In the genomic region with DNA sequence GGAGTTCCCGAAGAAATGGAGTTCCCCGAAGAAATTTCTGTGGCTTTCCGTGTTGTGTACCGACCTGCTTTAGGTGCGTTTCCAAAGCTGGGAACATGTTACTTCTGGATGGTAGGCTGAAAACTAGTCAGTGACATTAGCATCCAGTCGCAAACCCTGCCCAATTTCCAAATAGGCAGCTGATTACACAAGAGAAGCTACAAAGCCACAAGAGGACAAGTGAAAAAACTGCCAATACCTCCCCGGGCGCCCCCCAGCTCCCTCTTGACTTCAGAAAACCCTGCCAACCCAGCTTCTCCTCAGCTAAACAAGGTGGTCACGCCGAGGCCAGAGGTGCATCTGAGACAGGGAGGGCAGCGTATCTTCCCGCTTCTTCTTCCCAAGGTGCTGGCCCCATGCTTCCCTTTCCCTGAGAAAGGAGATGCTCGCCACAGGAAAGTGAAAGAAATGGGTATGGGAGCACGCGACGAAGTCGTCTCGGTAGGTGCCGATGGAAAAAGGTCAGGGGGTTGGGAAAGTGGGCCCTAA, we compare ENCODE assay signal across 8 cellular contexts. TPM values are rescaled to one million over a fixed set of nuclear protein-coding genes. Genes with fewer than 3 reads are reported as not detected.
DNase-seq lines count a peak whose midpoint lies in the region; ATAC-seq and TF ChIP-seq lines count a peak whose summit lies in the region.

No MANE protein-coding gene starts in this region.

- TF ChIP-seq CTCF in OCI-LY1 (IDR thresholded peaks at IDR 0.05; ENCODE audit: low read length) (no peak), mammary epithelial cell (conservative IDR thresholded peaks at IDR 0.05 in 1 of 2, IDR thresholded peaks at IDR 0.05 in 1 of 2; ENCODE audit: extremely low read depth in 1 of 2, insufficient read depth in 1 of 2, low read depth in 1 of 2, low read length in 2 of 2) (no peak), suprapubic skin (IDR thresholded peaks at IDR 0.05) (no peak)

- H3K9ac ChIP-seq in BLaER1 treated with 17β-estradiol and CSF1 and Interleukin-3, amounts not matched to agents 10 nM and 100 nM = peak overlapping the region; percentile 71 to 84 (median 79)
- H3K9ac ChIP-seq in OCI-LY1 (ENCODE audit: low read length) (peak overlapping the region; percentile 69), mammary epithelial cell (ENCODE audit: insufficient read depth, low read length) (peak overlapping the region; percentile 71)

- peaks cover 14% of the 10 kb centered on the region for H3F3A ChIP-seq in OCI-LY1 (ENCODE audit: insufficient read depth, low read length)

- DNase-seq in H7 (no peak), mammary epithelial cell (peak; percentile 56), suprapubic skin (ENCODE audit: low spot score in 2 of 2) (peak in 1 of 2 donors; percentile 67), NCI-H2196 (lab: John Stamatoyannopoulos, UW; ENCODE audit: unreplicated experiment) (no peak)

- peaks cover 0 to 23% (median under 1%) of the 10 kb centered on the region in 11 experiments; a peak in 8 of 22 replicates for H4K20me1 ChIP-seq in BLaER1 treated with 17β-estradiol and CSF1 and Interleukin-3, amounts not matched to agents 10 nM and 100 nM
- no peaks in the 10 kb centered on the region for H4K20me1 ChIP-seq in OCI-LY1 (ENCODE audit: insufficient read depth, low read length)
- H4K20me1 ChIP-seq in mammary epithelial cell (ENCODE audit: insufficient read depth, low read length) = peaks cover 3% of the 10 kb centered on the region

- no peaks in the 10 kb centered on the region for H3K9me3 ChIP-seq in BLaER1 treated with 17β-estradiol and CSF1 and Interleukin-3, amounts not matched to agents 10 nM and 100 nM (replicated peaks in 1 of 11)
- H3K9me3 ChIP-seq in OCI-LY1 (ENCODE audit: low read length) (no peaks in the 10 kb centered on the region), mammary epithelial cell (replicated peaks; ENCODE audit: insufficient read depth, low read length) (no peaks in the 10 kb centered on the region), suprapubic skin (no peaks in the 10 kb centered on the region)

- intact Hi-C loops in mammary epithelial cell (cut with micrococcal nuclease) = loop anchor here (1.0 kb wide), 1 partner anchor 72 kb away; a partner anchor contains a TSS

- H3K9me2 ChIP-seq in OCI-LY1 (ENCODE audit: low read depth, low read length) = no peaks in the 10 kb centered on the region

- dilution Hi-C loops in mammary epithelial cell (cut with HindIII; ENCODE audit: low sequenced_read_pairs) = no loop called here

- H3K36me3 ChIP-seq in BLaER1 treated with 17β-estradiol and CSF1 and Interleukin-3, amounts not matched to agents 10 nM and 100 nM = peaks cover 34 to 42% (median 37%) of the 10 kb centered on the region in 11 experiments
- peaks cover 9% of the 10 kb centered on the region for H3K36me3 ChIP-seq in H7 (replicated peaks; ENCODE audit: control insufficient read depth, insufficient read depth, low read length)
- peaks cover 36% of the 10 kb centered on the region for H3K36me3 ChIP-seq in OCI-LY1 (ENCODE audit: insufficient read depth, low read length)
- peaks cover 5% of the 10 kb centered on the region for H3K36me3 ChIP-seq in mammary epithelial cell (ENCODE audit: insufficient read depth, low read length)
- H3K36me3 ChIP-seq in suprapubic skin = peaks cover 31% of the 10 kb centered on the region

- peak overlapping the region; percentile 36 to 82 (median 75); a peak in 21 of 22 replicates for H3K27ac ChIP-seq in BLaER1 treated with 17β-estradiol and CSF1 and Interleukin-3, amounts not matched to agents 10 nM and 100 nM
- H3K27ac ChIP-seq in OCI-LY1 (ENCODE audit: low read depth, low read length, poor library complexity, severe bottlenecking) (no peak overlapping the region), mammary epithelial cell (ENCODE audit: insufficient read depth, low read depth, low read length) (peak overlapping the region; percentile 71), layer of hippocampus (ENCODE audit: low read depth, low read length) (peak overlapping the region; percentile 57), suprapubic skin (peak overlapping the region; percentile 63)

- peaks cover 18 to 30% (median 22%) of the 10 kb centered on the region in 10 experiments for H3K4me1 ChIP-seq in BLaER1 treated with 17β-estradiol and CSF1 and Interleukin-3, amounts not matched to agents 10 nM and 100 nM
- H3K4me1 ChIP-seq in OCI-LY1 (ENCODE audit: insufficient read depth, low read length, severe bottlenecking) = peaks cover 12% of the 10 kb centered on the region
- peaks cover 12% of the 10 kb centered on the region for H3K4me1 ChIP-seq in mammary epithelial cell (ENCODE audit: insufficient read depth, low read length)
- peaks cover 5% of the 10 kb centered on the region for H3K4me1 ChIP-seq in suprapubic skin

- H3K4me3 ChIP-seq in BLaER1 treated with 17β-estradiol and CSF1 and Interleukin-3, amounts not matched to agents 10 nM and 100 nM = peak overlapping the region; percentile 62 to 79 (median 68)
- H3K4me3 ChIP-seq in H7 (ENCODE audit: insufficient read depth, low read depth, low read length) (peak overlapping the region; percentile 54), OCI-LY1 (ENCODE audit: low read depth, low read length, poor library complexity, severe bottlenecking) (peak overlapping the region; percentile 66), mammary epithelial cell (replicated peaks in 1 of 3; ENCODE audit: insufficient read depth in 1 of 3, low read depth in 2 of 3, low read length in 3 of 3) (peak overlapping the region; percentile 51 to 72 (median 62)), suprapubic skin (peak overlapping the region; percentile 84)

- WGBS in mammary epithelial cell (ENCODE audit: low coverage, missing lambda C conversion rate) = 16% methylated on average over 19 of the region's 19 CpGs
- 14% methylated on average over 19 of the region's 19 CpGs for WGBS in suprapubic skin

- H2AFZ ChIP-seq in OCI-LY1 (ENCODE audit: low read length) (no peak overlapping the region), mammary epithelial cell (ENCODE audit: low read depth, low read length) (peak overlapping the region; percentile 90)

- in situ Hi-C loops in mammary epithelial cell (cut with MboI; ENCODE audit: low sequenced_read_pairs in 2 of 2) = loop anchor here in 1 of 2 donors (10.0 kb wide), 1 partner anchor 70 kb away; a partner anchor contains a TSS

- TF ChIP-seq EP300 in suprapubic skin (IDR thresholded peaks at IDR 0.05) = no peak

- H3K79me2 ChIP-seq in OCI-LY1 (ENCODE audit: insufficient read depth, low read length) (no peaks in the 10 kb centered on the region), mammary epithelial cell (ENCODE audit: insufficient read depth, low read length) (no peaks in the 10 kb centered on the region)

- H3K27me3 ChIP-seq in BLaER1 treated with 17β-estradiol and CSF1 and Interleukin-3, amounts not matched to agents 10 nM and 100 nM = no peaks in the 10 kb centered on the region
- H3K27me3 ChIP-seq in H7 (ENCODE audit: control insufficient read depth, insufficient read depth, low read length) (no peaks in the 10 kb centered on the region), OCI-LY1 (ENCODE audit: insufficient read depth, low read length) (no peaks in the 10 kb centered on the region), mammary epithelial cell (ENCODE audit: insufficient read depth, low read length) (no peaks in the 10 kb centered on the region), layer of hippocampus (ENCODE audit: control insufficient read depth, insufficient read depth, low read length) (no peaks in the 10 kb centered on the region), suprapubic skin (no peaks in the 10 kb centered on the region)

- no peak for ATAC-seq in HG03378 (IDR thresholded peaks at IDR 0.05; ENCODE audit: unreplicated experiment)

- TF ChIP-seq POLR2A in suprapubic skin (IDR thresholded peaks at IDR 0.05) = no peak

- CTCF ChIA-PET in mammary epithelial cell (lab: Charles Lee; ENCODE audit: low non-redundant PET) = no interaction called here

- peak overlapping the region; percentile 77 to 99 (median 91) for H3K4me2 ChIP-seq in BLaER1 treated with 17β-estradiol and CSF1 and Interleukin-3, amounts not matched to agents 10 nM and 100 nM
- H3K4me2 ChIP-seq in OCI-LY1 (ENCODE audit: low read length) (peak overlapping the region; percentile 82), mammary epithelial cell (ENCODE audit: insufficient read depth, low read depth, low read length) (peak overlapping the region; percentile 85)

- TSS peak; percentile 5 for BruUV-seq in mammary epithelial cell (replicated peaks; lab: Mats Ljungman, UMichigan)

RNA-seq across cellular contexts. Expression of a gene that starts 0.6 kb away (rescaled TPM):
- 1.0 and 5.2 TPM in 2 replicates for total RNA-seq in H7 (2014; rRNA removed; shearing (Covaris generic))
- total RNA-seq in mammary epithelial cell (1 to 10 TPM; 1.7 to 2.3 TPM), suprapubic skin (under 1 TPM in 2 of 4 donors, not detected in 2; 0.29 to 0.89 TPM)
- 1.0 TPM for polyA plus RNA-seq in mammary epithelial cell
- not detected for polyA minus RNA-seq in mammary epithelial cell

RNA-seq across cellular contexts. Expression of a gene that starts 52.5 kb away (rescaled TPM):
- 33.2 and 65.7 TPM in 2 replicates for total RNA-seq in H7 (2014; rRNA removed; shearing (Covaris generic))
- total RNA-seq in mammary epithelial cell (10 to 100 TPM; 71.7 to 87.2 TPM), suprapubic skin (100 to 1,000 TPM in 3 of 4 donors, 10 to 100 TPM in 1; 99.3 to 397 (median 143) TPM)
- 40.3 TPM for polyA plus RNA-seq in mammary epithelial cell
- 32.7 TPM for polyA minus RNA-seq in mammary epithelial cell
